Comparison of ENCODE assay signal across 8 cellular contexts in the genomic region with DNA sequence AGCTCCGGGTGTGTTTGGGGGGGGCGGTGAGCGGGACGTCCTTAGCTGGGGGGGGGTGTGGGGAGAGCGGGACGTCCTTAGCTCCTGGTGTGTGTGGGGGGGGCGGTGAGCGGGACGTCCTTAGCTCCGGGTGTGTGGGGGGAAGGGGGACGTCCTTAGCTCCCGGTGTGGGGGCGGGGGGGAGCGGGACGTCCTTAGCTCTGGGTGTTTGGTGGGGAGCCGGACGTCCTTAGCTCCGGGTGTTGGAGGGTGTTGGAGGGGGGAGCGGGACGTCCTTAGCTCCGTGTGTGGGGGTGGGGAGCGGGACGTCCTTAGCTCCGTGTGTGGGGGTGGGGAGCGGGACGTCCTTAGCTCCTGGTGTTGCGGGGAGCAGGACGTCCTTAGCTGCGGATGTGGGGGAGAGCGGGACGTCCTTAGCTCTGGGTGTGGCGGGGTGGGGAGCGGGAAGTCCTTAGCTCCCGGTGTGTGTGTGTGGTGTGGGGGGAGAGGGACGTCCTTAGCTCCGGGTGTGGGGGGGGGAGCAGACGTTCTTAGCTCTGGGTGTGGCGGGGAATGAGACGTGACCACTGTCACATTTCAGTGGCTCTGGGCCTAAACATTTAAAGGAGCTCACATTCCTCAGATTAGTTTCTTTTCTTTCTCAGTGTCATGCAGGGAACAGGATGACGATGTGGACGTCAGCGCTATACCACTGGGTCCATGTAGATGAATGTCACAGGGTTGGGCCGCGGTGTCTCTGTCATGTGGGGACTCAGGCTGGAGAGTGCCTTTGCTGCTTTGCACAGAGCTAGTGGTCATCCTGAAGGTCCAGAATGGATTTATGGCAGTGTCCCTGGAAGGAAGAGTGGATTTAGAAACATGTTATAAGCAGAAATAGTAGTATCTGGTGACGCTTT. TPM values are rescaled to one million over a fixed set of nuclear protein-coding genes. Genes with fewer than 3 reads are reported as not detected.
A peak's percentile ranks its signal among the peaks of the same experiment; 100 is the strongest.
DNase-seq lines count a peak whose midpoint lies in the region; ATAC-seq and TF ChIP-seq lines count a peak whose summit lies in the region.

No MANE protein-coding gene starts in this region.

- no peak for ATAC-seq in HG02970 (IDR thresholded peaks at IDR 0.05; ENCODE audit: low FRiP score, unreplicated experiment)

- H3K36me3 Mint-ChIP-seq in activated CD4-positive, alpha-beta memory T cell treated with anti-CD3 and anti-CD28 coated beads, Interleukin-2, amount 10 ng/mL, durations not matched to agents 7 days and 5 days (ENCODE audit: low read depth), result peaks cover 6% of the 10 kb centered on the region

- H3K27ac ChIP-seq in GM23248, result peak overlapping the region; percentile 72
- H3K27ac ChIP-seq in MM.1S (ENCODE audit: low read length), result no peak overlapping the region
- peak overlapping the region; percentile 86 for H3K27ac ChIP-seq in subcutaneous abdominal adipose tissue (ENCODE audit: low read depth, low read length)

- DNase-seq in Daoy (ENCODE audit: low read depth), result peak; percentile 62
- peak; percentile 81 for DNase-seq in GM23248
- DNase-seq in MM.1S, result no peak
- peak; percentile 60 for DNase-seq in activated CD4-positive, alpha-beta memory T cell treated with anti-CD3 and anti-CD28 coated beads, Interleukin-2, amount 10 ng/mL, durations not matched to agents 7 days and 5 days
- no peak for DNase-seq in epithelial cell of proximal tubule (ENCODE audit: low read depth)
- DNase-seq in mucosa of gallbladder (ENCODE audit: low spot score), result peak; percentile 69

- H3K9me3 ChIP-seq in GM23248 (ENCODE audit: low read depth) (no peaks in the 10 kb centered on the region), MM.1S (replicated peaks; ENCODE audit: insufficient read depth, low read length) (no peaks in the 10 kb centered on the region), subcutaneous abdominal adipose tissue (ENCODE audit: control insufficient read depth in 5 of 5, low read length in 5 of 5) (no peaks in the 10 kb centered on the region)

- H3K36me3 ChIP-seq in GM23248 (ENCODE audit: low read depth), result no peaks in the 10 kb centered on the region
- H3K36me3 ChIP-seq in MM.1S (replicated peaks; ENCODE audit: insufficient read depth, low read length), result no peaks in the 10 kb centered on the region
- peaks cover 0 to 2% (median 0%) of the 10 kb centered on the region in 5 donors for H3K36me3 ChIP-seq in subcutaneous abdominal adipose tissue (ENCODE audit: control insufficient read depth in 5 of 5, insufficient read depth in 5 of 5, low read length in 5 of 5)

- no peaks in the 10 kb centered on the region for H3K4me1 ChIP-seq in GM23248 (ENCODE audit: insufficient read depth)
- H3K4me1 ChIP-seq in MM.1S (ENCODE audit: low read length), result peaks cover 2% of the 10 kb centered on the region; the same call in 1 of the 2 replicates
- peaks cover 6 to 53% (median 37%) of the 10 kb centered on the region in 5 donors for H3K4me1 ChIP-seq in subcutaneous abdominal adipose tissue (ENCODE audit: control insufficient read depth in 5 of 5, insufficient read depth in 5 of 5, low read length in 5 of 5)

- peak overlapping the region; percentile 81 for H3K27ac Mint-ChIP-seq in activated CD4-positive, alpha-beta memory T cell treated with anti-CD3 and anti-CD28 coated beads, Interleukin-2, amount 10 ng/mL, durations not matched to agents 7 days and 5 days

- H3K4me3 Mint-ChIP-seq in activated CD4-positive, alpha-beta memory T cell treated with anti-CD3 and anti-CD28 coated beads, Interleukin-2, amount 10 ng/mL, durations not matched to agents 7 days and 5 days, result peak overlapping the region; percentile 76

- CTCF ChIA-PET in activated CD4-positive, alpha-beta memory T cell treated with anti-CD3 and anti-CD28 coated beads, Interleukin-2, amount 10 ng/mL, durations not matched to agents 7 days and 5 days (lab: Charles Lee), result interaction anchor here (0.6 to 1.8 kb wide), 11 partner anchors 17 to 168 kb away, joined by 3 to 10 read pairs (median 3); a partner anchor contains a TSS

- in situ Hi-C loops in GM23248 (cut with MboI), result no loop called here

- H3K4me3 ChIP-seq in GM23248 (peak overlapping the region; percentile 68), MM.1S (ENCODE audit: low read length) (peak overlapping the region; percentile 53), epithelial cell of proximal tubule (ENCODE audit: low read depth, low read length) (peak overlapping the region; percentile 57), subcutaneous abdominal adipose tissue (ENCODE audit: low read depth in 1 of 5, low read length in 5 of 5) (peak overlapping the region; percentile 55 to 76 (median 71))

- H3K9ac ChIP-seq in GM23248 (peak overlapping the region; percentile 83), MM.1S (ENCODE audit: low read length) (peak overlapping the region; percentile 16; the same call in 1 of the 2 replicates), subcutaneous abdominal adipose tissue (ENCODE audit: low read length in 5 of 5) (peak overlapping the region; percentile 50 to 75 (median 69))

- 2 to 6% methylated on average over 8 to 45 of the region's 45 CpGs for WGBS in GM23248 (ENCODE audit: low coverage in 1 of 2, low lambda C conversion rate in 2 of 2, missing lambda C conversion rate in 2 of 2), 2 experiments

- no peaks in the 10 kb centered on the region for H3K27me3 Mint-ChIP-seq in activated CD4-positive, alpha-beta memory T cell treated with anti-CD3 and anti-CD28 coated beads, Interleukin-2, amount 10 ng/mL, durations not matched to agents 7 days and 5 days

- H3K79me2 ChIP-seq in GM23248 (ENCODE audit: insufficient read depth) (peaks cover 79% of the 10 kb centered on the region), MM.1S (ENCODE audit: low read length) (no peaks in the 10 kb centered on the region)

- no peaks in the 10 kb centered on the region for H3K27me3 ChIP-seq in GM23248 (replicated peaks; ENCODE audit: insufficient read depth)
- H3K27me3 ChIP-seq in MM.1S (replicated peaks; ENCODE audit: insufficient read depth, low read length), result no peaks in the 10 kb centered on the region
- no peaks in the 10 kb centered on the region for H3K27me3 ChIP-seq in subcutaneous abdominal adipose tissue (ENCODE audit: control insufficient read depth in 5 of 5, insufficient read depth in 4 of 5, low read length in 5 of 5)

- TF ChIP-seq CTCF in MM.1S (IDR thresholded peaks at IDR 0.05; ENCODE audit: low read length) (no peak), epithelial cell of proximal tubule (conservative IDR thresholded peaks at IDR 0.05; ENCODE audit: low read depth, low read length) (no peak)

- H2AFZ ChIP-seq in GM23248 (peak overlapping the region; percentile 85), MM.1S (ENCODE audit: low read length) (peak overlapping the region; percentile 47; the same call in 1 of the 2 replicates)

- no peaks in the 10 kb centered on the region for H3K9me3 Mint-ChIP-seq in activated CD4-positive, alpha-beta memory T cell treated with anti-CD3 and anti-CD28 coated beads, Interleukin-2, amount 10 ng/mL, durations not matched to agents 7 days and 5 days

- POLR2A ChIA-PET in activated CD4-positive, alpha-beta memory T cell treated with anti-CD3 and anti-CD28 coated beads, Interleukin-2, amount 10 ng/mL, durations not matched to agents 7 days and 5 days (lab: Charles Lee), result interaction anchor here (0.8 to 2.7 kb wide), 16 partner anchors 9 to 1250 kb away, joined by 3 to 31 read pairs (median 5); a partner anchor contains a TSS

- peak overlapping the region; percentile 84 for H3K4me2 ChIP-seq in GM23248 (ENCODE audit: unreplicated experiment)
- H3K4me2 ChIP-seq in MM.1S (ENCODE audit: low read depth, low read length), result peak overlapping the region; percentile 42

- no peaks in the 10 kb centered on the region for H4K20me1 ChIP-seq in GM23248 (ENCODE audit: insufficient read depth)
- no peaks in the 10 kb centered on the region for H4K20me1 ChIP-seq in MM.1S (ENCODE audit: insufficient read depth, low read length)

- H3F3A ChIP-seq in GM23248 (ENCODE audit: insufficient read depth) (peaks cover 12% of the 10 kb centered on the region; the same call in 1 of the 2 replicates), MM.1S (ENCODE audit: insufficient read depth, low read length) (no peaks in the 10 kb centered on the region)

- peaks cover 49% of the 10 kb centered on the region for H3K4me1 Mint-ChIP-seq in activated CD4-positive, alpha-beta memory T cell treated with anti-CD3 and anti-CD28 coated beads, Interleukin-2, amount 10 ng/mL, durations not matched to agents 7 days and 5 days

- no peaks in the 10 kb centered on the region for H3K9me2 ChIP-seq in GM23248 (ENCODE audit: insufficient read depth)
- no peaks in the 10 kb centered on the region for H3K9me2 ChIP-seq in MM.1S (replicated peaks; ENCODE audit: insufficient read depth, low read length)

RNA-seq across cellular contexts. Expression of a gene that starts 7.5 kb away (rescaled TPM):
- total RNA-seq in Daoy (2014; rRNA removed; shearing (Covaris generic)), result 2.6 and 6.7 TPM in 2 replicates
- 6.5 and 6.7 TPM in 2 replicates for total RNA-seq in GM23248 (2014; rRNA removed; shearing (Covaris generic))
- polyA plus RNA-seq in GM23248 (2016; fragmentation: Nextera tagmentation; extraction: Ambion mirVana), result 17.3 and 21.6 TPM in 2 replicates
- 10 to 100 TPM; 12.2 to 16.1 TPM for total RNA-seq in activated CD4-positive, alpha-beta memory T cell treated with anti-CD3 and anti-CD28 coated beads, Interleukin-2, amount 10 ng/mL, durations not matched to agents 7 days and 5 days
- 4.1 and 6.2 TPM in 2 replicates for total RNA-seq in epithelial cell of proximal tubule
- total RNA-seq in mucosa of gallbladder, result 21.6 TPM

RNA-seq across cellular contexts. Expression of a gene that starts 34.5 kb away (rescaled TPM):
- total RNA-seq in Daoy (2014; rRNA removed; shearing (Covaris generic)), result 60.4 and 66.3 TPM in 2 replicates
- total RNA-seq in GM23248 (2014; rRNA removed; shearing (Covaris generic)), result 118 and 129 TPM in 2 replicates
- 48.7 and 49.9 TPM in 2 replicates for polyA plus RNA-seq in GM23248 (2016; fragmentation: Nextera tagmentation; extraction: Ambion mirVana)
- 100 to 1,000 TPM; 128 to 133 TPM for total RNA-seq in activated CD4-positive, alpha-beta memory T cell treated with anti-CD3 and anti-CD28 coated beads, Interleukin-2, amount 10 ng/mL, durations not matched to agents 7 days and 5 days
- 43.4 and 50.1 TPM in 2 replicates for total RNA-seq in epithelial cell of proximal tubule
- total RNA-seq in mucosa of gallbladder, result 62.6 TPM

Comparison
In these comparisons a context has a peak if more than half of its experiments do, and no peak if none do; other contexts are left out.
1. DNase-seq: peak in Daoy (single experiment), GM23248 (single experiment), activated CD4-positive, alpha-beta memory T cell treated with anti-CD3 and anti-CD28 coated beads, Interleukin-2, amount 10 ng/mL, durations not matched to agents 7 days and 5 days (single experiment) and mucosa of gallbladder (single experiment); none in MM.1S (single experiment) and epithelial cell of proximal tubule (single experiment).
2. H3K9ac ChIP-seq: peak in every context shown above with its lines; median percentile 83 in GM23248; 69 in subcutaneous abdominal adipose tissue; 16 in MM.1S.
3. Peak in every context shown above with its lines, with median percentiles within 50 percentile points of each other: H3K4me3 ChIP-seq.